15 cellular contexts compared by ENCODE assay signal in genomic region chr16:74836111-74836671, GRCh38.
"Had no signal": no experiment of that assay in that cellular context is flagged by ENCODE, and none has a peak within 500 bp of the region (broad histone marks: within the 10 kb centered on the region; RNA-seq: fewer than 3 reads in every experiment).

No MANE protein-coding gene starts in this region.

- DNase-seq: dermis blood vessel endothelial cell; heart left ventricle; hypothalamus; natural killer cell; sigmoid colon; stimulated activated CD4-positive, alpha-beta T cell treated with anti-CD3 and anti-CD28 coated beads, Interleukin-2, amount 100 ng/mL, for 24 hours; stimulated activated naive CD4-positive, alpha-beta T cell; stomach; substantia nigra had no signal

- H3K36me3 ChIP-seq: heart left ventricle, sigmoid colon, stomach, thoracic aorta had no signal

- H3K4me3 ChIP-seq: heart left ventricle, sigmoid colon, skin epidermis, stomach, thoracic aorta had no signal

- FAIRE-seq: colon, frontal cortex, islet of Langerhans, urothelium cell line had no signal

- H3K27me3 ChIP-seq: heart left ventricle, sigmoid colon, stomach had no signal

- H3K9me3 ChIP-seq: heart left ventricle, sigmoid colon, stomach, thoracic aorta had no signal

- H3K4me1 ChIP-seq: heart left ventricle had no signal

- H3K27ac ChIP-seq: heart left ventricle, skin epidermis, stomach, thoracic aorta had no signal
